Comparison of ENCODE assay signal across 9 cellular contexts in genomic region chr2:119028327-119029174, GRCh38.
DNase-seq lines count a peak whose midpoint lies in the region; ATAC-seq, FAIRE-seq and TF ChIP-seq lines count a peak whose summit lies in the region.
"Had no signal": no experiment of that assay in that cellular context is flagged by ENCODE, and none has a peak within 500 bp of the region (broad histone marks: within the 10 kb centered on the region; RNA-seq: fewer than 3 reads in every experiment).

No MANE protein-coding gene starts in this region.

- H3K4me3 ChIP-seq in cardiac fibroblast (replicated peaks in 1 of 2; ENCODE audit: low read depth in 2 of 2, low read length in 2 of 2) (no peak overlapping the region), pancreas (no peak overlapping the region)

- H3K27ac ChIP-seq in pancreas = no peak overlapping the region

- TF ChIP-seq CTCF in cardiac fibroblast (IDR thresholded peaks at IDR 0.05; ENCODE audit: low read depth, low read length) (peak; percentile 57), pancreas (IDR thresholded peaks at IDR 0.05) (peak in 1 of 4 donors; percentile 26)

- no peaks in the 10 kb centered on the region for H3K36me3 ChIP-seq in pancreas

- no peak for FAIRE-seq in pancreas (lab: Jason Lieb, UNC)

- no peaks in the 10 kb centered on the region for H3K9me3 ChIP-seq in pancreas

- DNase-seq in NCI-H2171 treated with DMSO at 0.1 percent for 48 hours (lab: John Stamatoyannopoulos, UW) (peak; percentile 38), NCI-H2171 (lab: John Stamatoyannopoulos, UW) (no peak), NCI-H146 (lab: John Stamatoyannopoulos, UW) (peak; percentile 43), cardiac fibroblast (ENCODE audit: low read depth in 2 of 2) (peak; percentile 45 to 54), pancreas (peak in 1 of 6 donors; percentile 25), DMS153 treated with DMSO at 0.1 percent for 48 hours (lab: John Stamatoyannopoulos, UW; ENCODE audit: unreplicated experiment) (no peak), amniotic stem cell (lab: John Stamatoyannopoulos, UW) (no peak)

- peak in 3 of 4 donors; percentile 31 to 67 (median 67) for ATAC-seq in pancreas
- ATAC-seq in HG02610 (IDR thresholded peaks at IDR 0.05; ENCODE audit: unreplicated experiment) = no peak
- ATAC-seq: CD8-positive, alpha-beta T cell had no signal

- H3K4me1 ChIP-seq in pancreas = no peaks in the 10 kb centered on the region

- no peaks in the 10 kb centered on the region for H3K27me3 ChIP-seq in pancreas

- WGBS in pancreas, 2 donors = 52 to 53% methylated on average over 13 of the region's 13 CpGs

- intact Hi-C loops in pancreas (cut with DNase I) = loop anchor here in 1 of 3 donors (10.0 kb wide), 1 partner anchor 236 kb away; no protein-coding TSS in a partner anchor

Comparison
In these comparisons a context has a peak if more than half of its experiments do, and no peak if none do; other contexts are left out.
1. DNase-seq: peak in NCI-H2171 treated with DMSO at 0.1 percent for 48 hours (single experiment), NCI-H146 (single experiment) and cardiac fibroblast (2 of 2); none in NCI-H2171 (single experiment), DMS153 treated with DMSO at 0.1 percent for 48 hours (single experiment) and amniotic stem cell (single experiment).